Comparison of ENCODE assay signal across 9 cellular contexts in genomic region chr14:22994762-22995275, GRCh38. TPM values are rescaled to one million over a fixed set of nuclear protein-coding genes. Genes with fewer than 3 reads are reported as not detected.
DNase-seq lines count a peak whose midpoint lies in the region; ATAC-seq and TF ChIP-seq lines count a peak whose summit lies in the region.
"Had no signal": no experiment of that assay in that cellular context is flagged by ENCODE, and none has a peak within 500 bp of the region (broad histone marks: within the 10 kb centered on the region; RNA-seq: fewer than 3 reads in every experiment).

No MANE protein-coding gene starts in this region.

- peaks cover 6% of the 10 kb centered on the region for H3K36me3 ChIP-seq in CD4-positive, CD25-positive, alpha-beta regulatory T cell (ENCODE audit: control insufficient read depth, insufficient read depth, low read length)
- no peaks in the 10 kb centered on the region for H3K36me3 ChIP-seq in neural cell (ENCODE audit: insufficient read depth, low read length)

- H3K36me3 Mint-ChIP-seq in CD4-positive, CD25-positive, alpha-beta regulatory T cell: peaks cover 12% of the 10 kb centered on the region
- H3K36me3 Mint-ChIP-seq in T-cell: peaks cover 17% of the 10 kb centered on the region
- no peaks in the 10 kb centered on the region for H3K36me3 Mint-ChIP-seq in stimulated activated memory B cell treated with anti-CD40 and anti-IgM and Interleukin-4, amounts not matched to agents 10 μg/mL and 1 μg/mL and 100 μg/mL, for 72 hours

- TF ChIP-seq EP300 in neural cell (conservative IDR thresholded peaks at IDR 0.05; ENCODE audit: poor library complexity, severe bottlenecking): no peak

- no peaks in the 10 kb centered on the region for H3K4me1 ChIP-seq in CD4-positive, CD25-positive, alpha-beta regulatory T cell (ENCODE audit: control insufficient read depth, insufficient read depth, low read length, poor library complexity, severe bottlenecking)

- no peak overlapping the region for H3K27ac ChIP-seq in CD4-positive, CD25-positive, alpha-beta regulatory T cell (ENCODE audit: insufficient read depth, low read length, poor library complexity, severe bottlenecking)
- no peak overlapping the region for H3K27ac ChIP-seq in neural cell (ENCODE audit: low read length)

- no peaks in the 10 kb centered on the region for H3K27me3 Mint-ChIP-seq in CD4-positive, CD25-positive, alpha-beta regulatory T cell
- no peaks in the 10 kb centered on the region for H3K27me3 Mint-ChIP-seq in T-cell
- no peaks in the 10 kb centered on the region for H3K27me3 Mint-ChIP-seq in stimulated activated memory B cell treated with anti-CD40 and anti-IgM and Interleukin-4, amounts not matched to agents 10 μg/mL and 1 μg/mL and 100 μg/mL, for 72 hours

- H3K4me1 Mint-ChIP-seq in CD4-positive, CD25-positive, alpha-beta regulatory T cell: peaks cover 0 to 4% (median 0%) of the 10 kb centered on the region in 4 donors
- no peaks in the 10 kb centered on the region for H3K4me1 Mint-ChIP-seq in T-cell
- no peaks in the 10 kb centered on the region for H3K4me1 Mint-ChIP-seq in stimulated activated memory B cell treated with anti-CD40 and anti-IgM and Interleukin-4, amounts not matched to agents 10 μg/mL and 1 μg/mL and 100 μg/mL, for 72 hours

- H3K9me2 ChIP-seq in neural cell (ENCODE audit: insufficient read depth, low read length): no peaks in the 10 kb centered on the region

- H3K4me3 ChIP-seq in CD4-positive, CD25-positive, alpha-beta regulatory T cell (ENCODE audit: low read depth, low read length): no peak overlapping the region
- H3K4me3 ChIP-seq in neural cell (ENCODE audit: low read length): no peak overlapping the region

- CTCF ChIA-PET in T-cell (lab: Charles Lee): interaction anchor here (0.5 to 3.5 kb wide), 29 partner anchors 8 to 896 kb away, joined by 3 to 38 read pairs (median 6); partner anchors contain the start of genes ACIN1 (in 1 of the 2) and CDH24 (in 1 of the 2)

- peak; percentile 50 to 68 for ATAC-seq in CD4-positive, CD25-positive, alpha-beta regulatory T cell (ENCODE audit: low read depth in 2 of 2)
- ATAC-seq in HG03354 (IDR thresholded peaks at IDR 0.05; ENCODE audit: poor library complexity, severe bottlenecking, unreplicated experiment) (peak; percentile 46), T-cell (replicated peaks in 1 of 4) (peak; percentile 69 to 85 (median 75)), GM21619 (IDR thresholded peaks at IDR 0.05; ENCODE audit: unreplicated experiment) (no peak), GM19452 (IDR thresholded peaks at IDR 0.05; ENCODE audit: unreplicated experiment) (no peak)
- no peak for ATAC-seq in stimulated activated memory B cell treated with anti-CD40 and anti-IgM and Interleukin-4, amounts not matched to agents 10 μg/mL and 1 μg/mL and 100 μg/mL, for 72 hours

- DNase-seq in CD4-positive, CD25-positive, alpha-beta regulatory T cell: peak in 2 of 3 donors; percentile 41 to 53
- DNase-seq in T-cell: peak in 9 of 34 experiments; percentile 24 to 41 (median 31)
- peak; percentile 56 for DNase-seq in epidermal melanocyte (ENCODE audit: insufficient read length, low spot score)

- H3K4me2 ChIP-seq in neural cell (ENCODE audit: low read length): no peak overlapping the region

- no peaks in the 10 kb centered on the region for H3K79me2 ChIP-seq in neural cell (replicated peaks; ENCODE audit: insufficient read depth, low read length)

- no peak overlapping the region for H3K4me3 Mint-ChIP-seq in CD4-positive, CD25-positive, alpha-beta regulatory T cell
- H3K4me3 Mint-ChIP-seq in T-cell: no peak overlapping the region
- no peak overlapping the region for H3K4me3 Mint-ChIP-seq in stimulated activated memory B cell treated with anti-CD40 and anti-IgM and Interleukin-4, amounts not matched to agents 10 μg/mL and 1 μg/mL and 100 μg/mL, for 72 hours

- TF ChIP-seq RAD21 in neural cell (conservative IDR thresholded peaks at IDR 0.05): peak; percentile 52

- H3K27me3 ChIP-seq in CD4-positive, CD25-positive, alpha-beta regulatory T cell (ENCODE audit: control insufficient read depth, insufficient read depth, low read length): no peaks in the 10 kb centered on the region
- H3K27me3 ChIP-seq in neural cell (ENCODE audit: insufficient read depth, low read depth, low read length): no peaks in the 10 kb centered on the region

- no peak overlapping the region for H3K27ac Mint-ChIP-seq in CD4-positive, CD25-positive, alpha-beta regulatory T cell
- no peak overlapping the region for H3K27ac Mint-ChIP-seq in T-cell
- no peak overlapping the region for H3K27ac Mint-ChIP-seq in stimulated activated memory B cell treated with anti-CD40 and anti-IgM and Interleukin-4, amounts not matched to agents 10 μg/mL and 1 μg/mL and 100 μg/mL, for 72 hours

- no peaks in the 10 kb centered on the region for H4K20me1 ChIP-seq in neural cell (ENCODE audit: insufficient read depth)

- H2AFZ ChIP-seq in neural cell (ENCODE audit: low read depth, low read length): no peak overlapping the region

- H3F3A ChIP-seq in neural cell (ENCODE audit: insufficient read depth, low read length, poor library complexity, severe bottlenecking): no peaks in the 10 kb centered on the region

- POLR2A ChIA-PET in T-cell (lab: Charles Lee): interaction anchor here (0.6 to 0.7 kb wide), 5 partner anchors 68 to 1193 kb away, joined by 5 to 8 read pairs (median 6); no protein-coding TSS in a partner anchor

- no peak overlapping the region for H3K9ac ChIP-seq in neural cell (ENCODE audit: low read length)

- TF ChIP-seq CTCF in neural cell (IDR thresholded peaks at IDR 0.05; ENCODE audit: poor library complexity, severe bottlenecking): peak; percentile 64

- no peaks in the 10 kb centered on the region for H3K9me3 ChIP-seq in CD4-positive, CD25-positive, alpha-beta regulatory T cell (ENCODE audit: control insufficient read depth in 2 of 2, low read length in 2 of 2)
- H3K9me3 ChIP-seq in neural cell (ENCODE audit: low read length): no peaks in the 10 kb centered on the region

- H3K9me3 Mint-ChIP-seq in CD4-positive, CD25-positive, alpha-beta regulatory T cell: no peaks in the 10 kb centered on the region
- H3K9me3 Mint-ChIP-seq in T-cell: no peaks in the 10 kb centered on the region
- H3K9me3 Mint-ChIP-seq in stimulated activated memory B cell treated with anti-CD40 and anti-IgM and Interleukin-4, amounts not matched to agents 10 μg/mL and 1 μg/mL and 100 μg/mL, for 72 hours: no peaks in the 10 kb centered on the region

TF ChIP-seq in neural cell, 6 proteins besides CTCF, POLR2A, EP300 and RAD21:
- TF ChIP-seq MXI1 (conservative IDR thresholded peaks at IDR 0.05; ENCODE audit: poor library complexity, severe bottlenecking) (no peak), EZH2 (IDR thresholded peaks at IDR 0.05; ENCODE audit: borderline replicate concordance, insufficient read depth, low read length, poor library complexity, severe bottlenecking) (no peak), SMC3 (conservative IDR thresholded peaks at IDR 0.05; ENCODE audit: poor library complexity) (peak; percentile 56)
TF ChIP-seq in neural cell: peak in this region for 1.

RNA-seq across cellular contexts. Expression of gene AJUBA, which starts 12.5 kb away (rescaled TPM):
- 0.54 TPM for total RNA-seq in CD4-positive, CD25-positive, alpha-beta regulatory T cell
- polyA plus RNA-seq in CD4-positive, CD25-positive, alpha-beta regulatory T cell: 1 to 10 TPM in 1 of 4 donors, under 1 TPM in 3; 0.20 to 1.0 (median 0.71) TPM
- total RNA-seq in T-cell: 1 to 10 TPM; 1.8 to 3.1 (median 2.4) TPM
- polyA plus RNA-seq in neural cell: 0.52 and 1.9 TPM in 2 replicates
- polyA minus RNA-seq in neural cell: 1.5 and 1.9 TPM in 2 replicates

RNA-seq across cellular contexts. Expression of gene C14orf93, which starts 15.1 kb away (rescaled TPM):
- 8.5 TPM for total RNA-seq in CD4-positive, CD25-positive, alpha-beta regulatory T cell
- 1 to 10 TPM; 4.7 to 7.5 (median 6.9) TPM for polyA plus RNA-seq in CD4-positive, CD25-positive, alpha-beta regulatory T cell
- 10 to 100 TPM; 10.8 to 13.7 (median 12.4) TPM for total RNA-seq in T-cell
- polyA plus RNA-seq in neural cell: 4.7 and 7.1 TPM in 2 replicates
- 3.9 and 4.1 TPM in 2 replicates for polyA minus RNA-seq in neural cell

RNA-seq across cellular contexts. Expression of gene HAUS4, which starts 37.9 kb away (rescaled TPM):
- 20.0 TPM for total RNA-seq in CD4-positive, CD25-positive, alpha-beta regulatory T cell
- 10 to 100 TPM; 30.0 to 41.9 (median 37.0) TPM for polyA plus RNA-seq in CD4-positive, CD25-positive, alpha-beta regulatory T cell
- 10 to 100 TPM; 19.2 to 37.1 (median 23.8) TPM for total RNA-seq in T-cell
- polyA plus RNA-seq in neural cell: 3.2 and 12.1 TPM in 2 replicates
- 4.6 and 7.3 TPM in 2 replicates for polyA minus RNA-seq in neural cell

RNA-seq across cellular contexts. Expression of gene PSMB5, which starts 39.9 kb away (rescaled TPM):
- 13.8 TPM for total RNA-seq in CD4-positive, CD25-positive, alpha-beta regulatory T cell
- polyA plus RNA-seq in CD4-positive, CD25-positive, alpha-beta regulatory T cell: 10 to 100 TPM; 28.2 to 50.9 (median 39.5) TPM
- 10 to 100 TPM; 20.6 to 43.9 (median 38.0) TPM for total RNA-seq in T-cell
- polyA plus RNA-seq in neural cell: 147 and 168 TPM in 2 replicates
- polyA minus RNA-seq in neural cell: 118 and 123 TPM in 2 replicates

RNA-seq across cellular contexts. Expression of gene PSMB11, which starts 47.2 kb away (rescaled TPM):
- total RNA-seq in CD4-positive, CD25-positive, alpha-beta regulatory T cell: not detected
- polyA plus RNA-seq in CD4-positive, CD25-positive, alpha-beta regulatory T cell: not detected
- under 1 TPM in 4 of 5 donors, not detected in 1; 0.26 to 0.95 (median 0.54) TPM for total RNA-seq in T-cell
- not detected in 2 replicates for polyA plus RNA-seq in neural cell
- polyA minus RNA-seq in neural cell: not detected in 2 replicates
- total RNA-seq: temporal lobe had no signal

Comparison
In these comparisons a context has a peak if more than half of its experiments do, and no peak if none do; other contexts are left out.
1. ATAC-seq: peak in CD4-positive, CD25-positive, alpha-beta regulatory T cell (2 of 2), HG03354 (single experiment) and T-cell (4 of 4); none in stimulated activated memory B cell treated with anti-CD40 and anti-IgM and Interleukin-4, amounts not matched to agents 10 μg/mL and 1 μg/mL and 100 μg/mL, for 72 hours (single experiment), GM21619 (single experiment) and GM19452 (single experiment).